ENCODE assay signal across 8 cellular contexts in genomic region chr10:72328829-72329204, GRCh38. TPM values are rescaled to one million over a fixed set of nuclear protein-coding genes. Genes with fewer than 3 reads are reported as not detected.
A peak's percentile ranks its signal among the peaks of the same experiment; 100 is the strongest.
DNase-seq lines count a peak whose midpoint lies in the region; ATAC-seq and TF ChIP-seq lines count a peak whose summit lies in the region.

No MANE protein-coding gene starts in this region.

- H3K4me1 ChIP-seq in testis: peaks cover 73% of the 10 kb centered on the region

- peak overlapping the region; percentile 90 for H3K27ac Mint-ChIP-seq in activated T-cell treated with anti-CD3 and anti-CD28 coated beads, Interleukin-2, amount 50 U/mL, for 72 hours

- TF ChIP-seq POLR2A in testis (IDR thresholded peaks at IDR 0.05): no peak

- H3K9me3 Mint-ChIP-seq in activated T-cell treated with anti-CD3 and anti-CD28 coated beads, Interleukin-2, amount 50 U/mL, for 4 hours: no peaks in the 10 kb centered on the region
- H3K9me3 Mint-ChIP-seq in activated T-cell treated with anti-CD3 and anti-CD28 coated beads, Interleukin-2, amount 50 U/mL, for 72 hours: peaks cover 0 to 1% of the 10 kb centered on the region in 2 donors

- ATAC-seq in activated T-cell treated with anti-CD3 and anti-CD28 coated beads, Interleukin-2, amount 50 U/mL, for 4 hours: no peak
- peak; percentile 18 to 41 for ATAC-seq in activated T-cell treated with anti-CD3 and anti-CD28 coated beads, Interleukin-2, amount 50 U/mL, for 72 hours (replicated peaks in 1 of 2)

- no peak for TF ChIP-seq CTCF in testis (IDR thresholded peaks at IDR 0.05)

- peaks cover 78% of the 10 kb centered on the region for H3K4me1 Mint-ChIP-seq in activated T-cell treated with anti-CD3 and anti-CD28 coated beads, Interleukin-2, amount 50 U/mL, for 4 hours (ENCODE audit: low read depth)
- peaks cover 82% of the 10 kb centered on the region for H3K4me1 Mint-ChIP-seq in activated T-cell treated with anti-CD3 and anti-CD28 coated beads, Interleukin-2, amount 50 U/mL, for 72 hours (ENCODE audit: low read depth)

- H3K36me3 Mint-ChIP-seq in activated T-cell treated with anti-CD3 and anti-CD28 coated beads, Interleukin-2, amount 50 U/mL, for 4 hours (ENCODE audit: insufficient read depth): peaks cover under 1% of the 10 kb centered on the region
- peaks cover 6 to 7% of the 10 kb centered on the region in 2 donors for H3K36me3 Mint-ChIP-seq in activated T-cell treated with anti-CD3 and anti-CD28 coated beads, Interleukin-2, amount 50 U/mL, for 72 hours (ENCODE audit: insufficient read depth in 2 of 2)

- H3K27ac ChIP-seq in layer of hippocampus (ENCODE audit: low read depth, low read length) (peak overlapping the region; percentile 87), testis (peak overlapping the region; percentile 74 to 83)

- peak overlapping the region; percentile 33 for H3K4me3 Mint-ChIP-seq in activated T-cell treated with anti-CD3 and anti-CD28 coated beads, Interleukin-2, amount 50 U/mL, for 4 hours
- H3K4me3 Mint-ChIP-seq in activated T-cell treated with anti-CD3 and anti-CD28 coated beads, Interleukin-2, amount 50 U/mL, for 72 hours: peak overlapping the region; percentile 99 to 100

- H3K27me3 Mint-ChIP-seq in activated T-cell treated with anti-CD3 and anti-CD28 coated beads, Interleukin-2, amount 50 U/mL, for 4 hours (ENCODE audit: low read depth): no peaks in the 10 kb centered on the region
- H3K27me3 Mint-ChIP-seq in activated T-cell treated with anti-CD3 and anti-CD28 coated beads, Interleukin-2, amount 50 U/mL, for 72 hours (ENCODE audit: low read depth): no peaks in the 10 kb centered on the region

- intact Hi-C loops in testis (cut with DNase I; ENCODE audit: low total_unique reads): no loop called here

- no peaks in the 10 kb centered on the region for H3K9me3 ChIP-seq in testis

- no peak overlapping the region for H3K4me3 ChIP-seq in testis

- H3K36me3 ChIP-seq in testis (ENCODE audit: low read depth, missing control alignments): no peaks in the 10 kb centered on the region

- WGBS in testis, 2 donors: 38 to 60% methylated on average over 2 to 5 of the region's 5 CpGs

- no peak for DNase-seq in activated T-cell treated with anti-CD3 and anti-CD28 coated beads, Interleukin-2, amount 50 U/mL, for 4 hours
- DNase-seq in activated T-cell treated with anti-CD3 and anti-CD28 coated beads for 4 hours (no peak), testis (no peak), NCI-H1436 treated with DMSO at 0.1 percent for 48 hours (lab: John Stamatoyannopoulos, UW) (no peak), AG08396 (ENCODE audit: low spot score) (no peak), epidermal melanocyte (ENCODE audit: insufficient read length, low spot score) (no peak)
- peak; percentile 81 to 84 for DNase-seq in activated T-cell treated with anti-CD3 and anti-CD28 coated beads, Interleukin-2, amount 50 U/mL, for 72 hours

- no peaks in the 10 kb centered on the region for H3K27me3 ChIP-seq in layer of hippocampus (ENCODE audit: control insufficient read depth, insufficient read depth, low read length)
- no peaks in the 10 kb centered on the region for H3K27me3 ChIP-seq in testis

RNA-seq across cellular contexts. Expression of gene DNAJB12, which starts 25.9 kb away (rescaled TPM):
- 10 to 100 TPM; 32.6 to 39.4 (median 35.4) TPM for total RNA-seq in activated T-cell treated with anti-CD3 and anti-CD28 coated beads, Interleukin-2, amount 50 U/mL, for 4 hours
- 10 to 100 TPM; 24.1 to 25.2 TPM for total RNA-seq in activated T-cell treated with anti-CD3 and anti-CD28 coated beads, Interleukin-2, amount 50 U/mL, for 72 hours
- 10 to 100 TPM; 50.3 to 57.6 TPM for total RNA-seq in testis
- polyA plus RNA-seq in testis (ENCODE audit: insufficient read depth, low read depth, low replicate concordance): 52.4 TPM

RNA-seq across cellular contexts. Expression of gene DDIT4, which starts 55.1 kb away (rescaled TPM):
- total RNA-seq in activated T-cell treated with anti-CD3 and anti-CD28 coated beads, Interleukin-2, amount 50 U/mL, for 4 hours: 100 to 1,000 TPM; 240 to 268 (median 263) TPM
- 1,000 to 10,000 TPM; 1,119 to 1,202 TPM for total RNA-seq in activated T-cell treated with anti-CD3 and anti-CD28 coated beads, Interleukin-2, amount 50 U/mL, for 72 hours
- total RNA-seq in testis: 10 to 100 TPM; 69.6 to 94.3 TPM
- 46.6 TPM for polyA plus RNA-seq in testis (ENCODE audit: insufficient read depth, low read depth, low replicate concordance)

Comparison
In these comparisons a context has a peak if more than half of its experiments do, and no peak if none do; other contexts are left out.
1. ATAC-seq: peak in activated T-cell treated with anti-CD3 and anti-CD28 coated beads, Interleukin-2, amount 50 U/mL, for 72 hours (2 of 2); none in activated T-cell treated with anti-CD3 and anti-CD28 coated beads, Interleukin-2, amount 50 U/mL, for 4 hours (0 of 2).
2. DNase-seq: peak in activated T-cell treated with anti-CD3 and anti-CD28 coated beads, Interleukin-2, amount 50 U/mL, for 72 hours (2 of 2); none in activated T-cell treated with anti-CD3 and anti-CD28 coated beads, Interleukin-2, amount 50 U/mL, for 4 hours (single experiment), activated T-cell treated with anti-CD3 and anti-CD28 coated beads for 4 hours (single experiment), testis (single experiment), NCI-H1436 treated with DMSO at 0.1 percent for 48 hours (single experiment), AG08396 (single experiment) and epidermal melanocyte (single experiment).
3. RNA of gene DDIT4, which starts 55.1 kb away (total RNA-seq): 1,119 to 1,202 TPM in activated T-cell treated with anti-CD3 and anti-CD28 coated beads, Interleukin-2, amount 50 U/mL, for 72 hours; 240 to 268 TPM in activated T-cell treated with anti-CD3 and anti-CD28 coated beads, Interleukin-2, amount 50 U/mL, for 4 hours and 69.6 to 94.3 TPM in testis; every median in the first group is over 4 times any median in the second.